ENCODE assay signal across 10 cellular contexts in genomic region chr3:134427400-134428111, GRCh38. TPM values are rescaled to one million over a fixed set of nuclear protein-coding genes. Genes with fewer than 3 reads are reported as not detected.
DNase-seq lines count a peak whose midpoint lies in the region; ATAC-seq and TF ChIP-seq lines count a peak whose summit lies in the region.
"Had no signal": no experiment of that assay in that cellular context is flagged by ENCODE, and none has a peak within 500 bp of the region (broad histone marks: within the 10 kb centered on the region; RNA-seq: fewer than 3 reads in every experiment).

No MANE protein-coding gene starts in this region.

- H3K4me3 ChIP-seq in gastroesophageal sphincter (no peak overlapping the region), skeletal muscle tissue (ENCODE audit: low read length in 3 of 3) (no peak overlapping the region)
- H3K4me3 ChIP-seq: lung had no signal

- H3K27me3 ChIP-seq in gastroesophageal sphincter (no peaks in the 10 kb centered on the region), skeletal muscle tissue (ENCODE audit: control insufficient read depth in 3 of 3, insufficient read depth in 3 of 3, low read length in 3 of 3) (no peaks in the 10 kb centered on the region)

- 56 to 69% methylated on average over 8 to 15 of the region's 15 CpGs for WGBS in gastroesophageal sphincter (ENCODE audit: low coverage in 1 of 2), 2 donors

- TF ChIP-seq POLR2A in gastroesophageal sphincter (IDR thresholded peaks at IDR 0.05), result no peak

- no peak for TF ChIP-seq EP300 in gastroesophageal sphincter (IDR thresholded peaks at IDR 0.05)

- no peak for TF ChIP-seq CTCF in gastroesophageal sphincter (IDR thresholded peaks at IDR 0.05)
- TF ChIP-seq CTCF in GM10266 (IDR thresholded peaks at IDR 0.05; ENCODE audit: control insufficient read depth, insufficient read depth, low read depth, missing control alignments), result no peak

- H3K4me1 ChIP-seq in gastroesophageal sphincter (no peaks in the 10 kb centered on the region), skeletal muscle tissue (ENCODE audit: control insufficient read depth in 3 of 3, insufficient read depth in 3 of 3, low read length in 3 of 3) (peaks cover 0 to 5% (median 3%) of the 10 kb centered on the region in 3 donors)

- H3K4me3 Mint-ChIP-seq in activated naive CD8-positive, alpha-beta T cell treated with anti-CD3 and anti-CD28 coated beads, Interleukin-2, amount 50 U/mL, for 24 hours, result no peak overlapping the region

- H3K27me3 Mint-ChIP-seq in activated naive CD8-positive, alpha-beta T cell treated with anti-CD3 and anti-CD28 coated beads, Interleukin-2, amount 50 U/mL, for 24 hours, result peaks cover 2% of the 10 kb centered on the region

- H3K27ac ChIP-seq in gastroesophageal sphincter, result no peak overlapping the region
- peak overlapping the region; percentile 52 for H3K27ac ChIP-seq in skeletal muscle tissue (ENCODE audit: low read depth, low read length)

- no peaks in the 10 kb centered on the region for H3K36me3 Mint-ChIP-seq in activated naive CD8-positive, alpha-beta T cell treated with anti-CD3 and anti-CD28 coated beads, Interleukin-2, amount 50 U/mL, for 24 hours (ENCODE audit: low read depth)

- no peak overlapping the region for H3K27ac Mint-ChIP-seq in activated naive CD8-positive, alpha-beta T cell treated with anti-CD3 and anti-CD28 coated beads, Interleukin-2, amount 50 U/mL, for 24 hours

- H3K9me3 ChIP-seq in gastroesophageal sphincter (no peaks in the 10 kb centered on the region), skeletal muscle tissue (ENCODE audit: control insufficient read depth in 3 of 3, low read length in 3 of 3) (no peaks in the 10 kb centered on the region)

- ATAC-seq in gastroesophageal sphincter (peak; percentile 94), GM18502 (IDR thresholded peaks at IDR 0.05; ENCODE audit: poor library complexity, unreplicated experiment) (no peak)
- ATAC-seq in activated naive CD8-positive, alpha-beta T cell treated with anti-CD3 and anti-CD28 coated beads, Interleukin-2, amount 50 U/mL, for 24 hours, result no peak

- no peaks in the 10 kb centered on the region for H3K9me3 Mint-ChIP-seq in activated naive CD8-positive, alpha-beta T cell treated with anti-CD3 and anti-CD28 coated beads, Interleukin-2, amount 50 U/mL, for 24 hours

- H3K36me3 ChIP-seq in gastroesophageal sphincter (no peaks in the 10 kb centered on the region), skeletal muscle tissue (ENCODE audit: control insufficient read depth in 3 of 3, insufficient read depth in 3 of 3, low read length in 3 of 3) (no peaks in the 10 kb centered on the region)

- no peaks in the 10 kb centered on the region for H3K4me1 Mint-ChIP-seq in activated naive CD8-positive, alpha-beta T cell treated with anti-CD3 and anti-CD28 coated beads, Interleukin-2, amount 50 U/mL, for 24 hours

- no peak overlapping the region for H3K9ac ChIP-seq in skeletal muscle tissue (ENCODE audit: low read depth in 1 of 3, low read length in 3 of 3)

- peak; percentile 91 for DNase-seq in H4 (ENCODE audit: low spot score)
- DNase-seq in SW 1271 (lab: John Stamatoyannopoulos, UW), result peak; percentile 98 to 99
- DNase-seq in NCI-H1105 (lab: John Stamatoyannopoulos, UW), result no peak
- no peak for DNase-seq in GM10266 (ENCODE audit: extremely low spot score)
- no peak for DNase-seq in activated naive CD8-positive, alpha-beta T cell treated with anti-CD3 and anti-CD28 coated beads, Interleukin-2, amount 50 U/mL, for 24 hours
- DNase-seq: NK-92 treated with Interleukin-12 subunit alpha and Interleukin-12 subunit beta, amount 100 ng/mL, for 24 hours had no signal

RNA-seq across cellular contexts. Expression of gene AMOTL2, which starts 53.3 kb away (rescaled TPM):
- total RNA-seq in H4 (2014; rRNA removed; shearing (Covaris generic)), result 21.5 and 23.0 TPM in 2 replicates
- total RNA-seq in gastroesophageal sphincter (100 to 1,000 TPM in 3 of 4 donors, 10 to 100 TPM in 1; 93.2 to 226 (median 153) TPM), skeletal muscle tissue (56.9 TPM)

RNA-seq across cellular contexts. Expression of gene ANAPC13, which starts 58.2 kb away (rescaled TPM):
- total RNA-seq in H4 (2014; rRNA removed; shearing (Covaris generic)), result 158 and 197 TPM in 2 replicates
- total RNA-seq in gastroesophageal sphincter, result 10 to 100 TPM; 56.4 to 84.7 (median 66.5) TPM
- 38.6 TPM for total RNA-seq in skeletal muscle tissue

RNA-seq across cellular contexts. Expression of gene CEP63, which starts 58.3 kb away (rescaled TPM):
- 21.3 and 23.2 TPM in 2 replicates for total RNA-seq in H4 (2014; rRNA removed; shearing (Covaris generic))
- total RNA-seq in gastroesophageal sphincter, result 10 to 100 TPM; 17.9 to 30.1 (median 25.9) TPM
- total RNA-seq in skeletal muscle tissue, result 60.5 TPM

Comparison
In these comparisons a context has a peak if more than half of its experiments do, and no peak if none do; other contexts are left out.
1. DNase-seq: peak in H4 (single experiment) and SW 1271 (2 of 2); none in NCI-H1105 (single experiment), GM10266 (single experiment) and activated naive CD8-positive, alpha-beta T cell treated with anti-CD3 and anti-CD28 coated beads, Interleukin-2, amount 50 U/mL, for 24 hours (single experiment).